In genomic region chr12:14769462-14769836, GRCh38 we compare ENCODE assay signal across 9 cellular contexts. TPM values are rescaled to one million over a fixed set of nuclear protein-coding genes. Genes with fewer than 3 reads are reported as not detected.
DNase-seq lines count a peak whose midpoint lies in the region; ATAC-seq and TF ChIP-seq lines count a peak whose summit lies in the region.
"Had no signal": no experiment of that assay in that cellular context is flagged by ENCODE, and none has a peak within 500 bp of the region (broad histone marks: within the 10 kb centered on the region; RNA-seq: fewer than 3 reads in every experiment).

No MANE protein-coding gene starts in this region.

- H3K36me3 Mint-ChIP-seq in endothelial cell (ENCODE audit: low read depth, unreplicated experiment) (peaks cover 5% of the 10 kb centered on the region), naive B cell (peaks cover 25 to 28% of the 10 kb centered on the region in 2 donors)

- TF ChIP-seq POLR2A in Peyer's patch (IDR thresholded peaks at IDR 0.05), result no peak

- peak overlapping the region; percentile 98 for H3K4me3 Mint-ChIP-seq in endothelial cell (ENCODE audit: unreplicated experiment)
- peak overlapping the region; percentile 93 to 100 (median 97) for H3K4me3 Mint-ChIP-seq in naive B cell

- ATAC-seq in GM21529 (IDR thresholded peaks at IDR 0.05; ENCODE audit: unreplicated experiment), result peak; percentile 5
- ATAC-seq in naive B cell (ENCODE audit: low read depth in 2 of 2), result peak; percentile 2
- ATAC-seq in HG03571 (IDR thresholded peaks at IDR 0.05; ENCODE audit: unreplicated experiment), result no peak

- H3K27ac ChIP-seq in Peyer's patch, result peak overlapping the region; percentile 96 to 97 (median 96)

- H3K4me1 Mint-ChIP-seq in endothelial cell (ENCODE audit: unreplicated experiment), result peaks cover 14% of the 10 kb centered on the region
- peaks cover 36 to 72% (median 55%) of the 10 kb centered on the region in 3 donors for H3K4me1 Mint-ChIP-seq in naive B cell

- H3K27me3 ChIP-seq in Peyer's patch, result no peaks in the 10 kb centered on the region

- H3K36me3 ChIP-seq in Peyer's patch, result peaks cover 0 to 5% (median 0%) of the 10 kb centered on the region in 3 donors

- H3K9me3 Mint-ChIP-seq in endothelial cell (ENCODE audit: unreplicated experiment), result no peaks in the 10 kb centered on the region
- peaks cover 5 to 26% (median 17%) of the 10 kb centered on the region in 7 donors for H3K9me3 Mint-ChIP-seq in naive B cell

- H3K4me1 ChIP-seq in Peyer's patch, result peaks cover 0 to 10% (median 0%) of the 10 kb centered on the region in 4 donors

- H3K27me3 Mint-ChIP-seq in endothelial cell (ENCODE audit: unreplicated experiment) (peaks cover 22% of the 10 kb centered on the region), naive B cell (no peaks in the 10 kb centered on the region)

- H3K9me3 ChIP-seq in Peyer's patch, result no peaks in the 10 kb centered on the region

- DNase-seq in D341Med (ENCODE audit: low spot score) (peak; percentile 66), Peyer's patch (peak in 2 of 3 donors; percentile 43 to 70), endothelial cell (ENCODE audit: low spot score) (peak; percentile 59), naive B cell (no peak), NK-92 (lab: John Stamatoyannopoulos, UW; ENCODE audit: unreplicated experiment) (no peak)
- no peak for DNase-seq in NK-92 treated with Interleukin-12 subunit alpha and Interleukin-12 subunit beta, amount 100 ng/mL, for 24 hours (lab: John Stamatoyannopoulos, UW)

- H3K27ac Mint-ChIP-seq in endothelial cell (ENCODE audit: unreplicated experiment) (peak overlapping the region; percentile 92), naive B cell (peak overlapping the region; percentile 98 to 100 (median 100))

- H3K4me3 ChIP-seq in Peyer's patch, result peak overlapping the region; percentile 70 to 89 (median 75)

- no peak for TF ChIP-seq CTCF in Peyer's patch (IDR thresholded peaks at IDR 0.05)
- TF ChIP-seq CTCF in endothelial cell (IDR thresholded peaks at IDR 0.05; ENCODE audit: unreplicated experiment), result no peak

RNA-seq across cellular contexts. Expression of gene WBP11, which starts 33.8 kb away (rescaled TPM):
- total RNA-seq in Peyer's patch, result 10 to 100 TPM; 12.3 to 42.9 (median 12.8) TPM
- total RNA-seq in endothelial cell (ENCODE audit: unreplicated experiment), result 64.6 TPM
- 10 to 100 TPM; 37.0 to 69.1 (median 59.0) TPM for polyA plus RNA-seq in naive B cell (ENCODE audit: low read depth in 6 of 6)

RNA-seq across cellular contexts. Expression of gene C12orf60, which starts 34.0 kb away (rescaled TPM):
- total RNA-seq in Peyer's patch (under 1 TPM in 1 of 4 donors, not detected in 3; 0.88 TPM), endothelial cell (ENCODE audit: unreplicated experiment) (1.8 TPM)
- 1 to 10 TPM in 5 of 6 donors, not detected in 1; 1.1 to 1.9 (median 1.6) TPM for polyA plus RNA-seq in naive B cell (ENCODE audit: low read depth in 6 of 6)

RNA-seq across cellular contexts. Expression of gene SMCO3, which starts 44.5 kb away (rescaled TPM):
- not detected for total RNA-seq in Peyer's patch
- total RNA-seq in endothelial cell (ENCODE audit: unreplicated experiment), result 0.13 TPM
- under 1 TPM in 3 of 6 donors, not detected in 3; 0.23 to 0.65 (median 0.35) TPM for polyA plus RNA-seq in naive B cell (ENCODE audit: low read depth in 6 of 6)
- total RNA-seq: T-helper 2 cell treated with Interferon-gamma antibody and Interleukin-4, amounts not matched to agents 100 ng/mL and 5 ng/mL, for 36 hours had no signal

Comparison
In these comparisons a context has a peak if more than half of its experiments do, and no peak if none do; other contexts are left out.
1. DNase-seq: peak in D341Med (single experiment), Peyer's patch (2 of 3) and endothelial cell (single experiment); none in naive B cell (single experiment), NK-92 treated with Interleukin-12 subunit alpha and Interleukin-12 subunit beta, amount 100 ng/mL, for 24 hours (single experiment) and NK-92 (single experiment).